ENCODE assay signal across 16 cellular contexts in the genomic region with DNA sequence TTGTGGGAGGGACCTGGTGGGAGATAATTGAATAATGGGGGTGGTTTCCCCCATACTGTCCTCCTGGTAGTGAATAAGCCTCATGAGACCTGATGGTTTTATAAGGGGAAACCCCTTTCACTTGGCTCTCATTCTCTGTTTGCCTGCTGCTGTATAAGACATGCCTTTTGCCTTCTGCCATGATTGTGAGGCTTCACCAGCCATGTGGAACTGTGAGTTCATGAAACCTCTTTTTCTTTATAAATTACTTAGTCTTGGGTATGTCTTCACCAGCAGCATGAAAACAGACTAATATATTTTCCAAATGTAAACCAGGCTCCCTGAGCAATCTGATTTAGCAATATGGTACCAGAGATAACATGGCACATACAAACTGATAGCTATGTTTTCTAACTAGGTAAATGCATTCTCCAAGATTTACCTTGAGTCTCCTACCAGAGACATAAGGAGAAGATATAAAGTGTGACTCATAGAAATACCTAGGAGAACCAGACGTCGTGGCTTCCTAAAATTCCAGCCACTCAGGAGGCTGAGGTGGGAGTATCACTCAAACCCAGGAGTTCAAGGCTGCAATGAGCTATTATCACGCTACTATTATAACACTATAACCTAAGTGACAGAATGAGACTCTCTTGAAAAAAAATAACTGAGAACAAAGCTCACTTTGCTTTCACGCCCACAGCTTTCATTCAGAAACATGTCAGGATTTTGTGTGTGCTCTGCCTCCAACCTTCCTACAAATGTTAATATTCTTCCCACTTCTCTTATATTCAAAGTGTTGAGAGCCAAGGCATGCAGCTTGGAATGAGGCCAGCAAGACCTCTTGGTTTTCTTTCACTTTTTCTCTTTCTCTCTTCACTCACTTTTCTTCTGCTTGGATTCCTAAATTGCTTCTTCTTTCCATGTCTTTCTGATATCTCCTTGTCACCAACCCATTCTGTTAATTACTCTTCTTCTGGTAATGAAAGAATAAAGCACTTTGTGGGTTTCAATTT.
A peak's percentile ranks its signal among the peaks of the same experiment; 100 is the strongest.
DNase-seq lines count a peak whose midpoint lies in the region; ATAC-seq and TF ChIP-seq lines count a peak whose summit lies in the region.
"Had no signal": no experiment of that assay in that cellular context is flagged by ENCODE, and none has a peak within 500 bp of the region (broad histone marks: within the 10 kb centered on the region; RNA-seq: fewer than 3 reads in every experiment).

No MANE protein-coding gene starts in this region.

- H3K27ac ChIP-seq in 22Rv1 (peak overlapping the region; percentile 97), foreskin keratinocyte (no peak overlapping the region)
- H3K27ac ChIP-seq: KMS-11 had no signal

- peaks cover 5% of the 10 kb centered on the region for H3K4me1 ChIP-seq in foreskin keratinocyte

- TF ChIP-seq CTCF in 22Rv1 (IDR thresholded peaks at IDR 0.05), result no peak
- no peak for TF ChIP-seq CTCF in foreskin keratinocyte (conservative IDR thresholded peaks at IDR 0.05)

- ATAC-seq in foreskin keratinocyte, result peak; percentile 21
- no peak for ATAC-seq in GM21526 (IDR thresholded peaks at IDR 0.05; ENCODE audit: low FRiP score, unreplicated experiment)

- H3K27me3 ChIP-seq in foreskin keratinocyte, result no peaks in the 10 kb centered on the region

- DNase-seq in astrocyte of the hippocampus (ENCODE audit: low read depth, low spot score), result peak; percentile 51
- peak in 1 of 2 donors; percentile 18 for DNase-seq in foreskin keratinocyte
- DNase-seq in stimulated activated CD4-positive, alpha-beta T cell treated with anti-CD3 and anti-CD28 coated beads, Interleukin-15, amount 100 ng/mL, for 24 hours, result no peak
- no peak for DNase-seq in anterior cingulate cortex (lab: John Stamatoyannopoulos, UW)
- DNase-seq in NCI-H1048 (lab: John Stamatoyannopoulos, UW), result no peak
- DNase-seq: DMS79, H9, MV-4-11, NCI-H1694, NCI-H2171, NCI-H524 treated with DMSO at 0.1 percent for 48 hours, SHP77 had no signal

- TF ChIP-seq RAD21 in Ishikawa (IDR thresholded peaks at IDR 0.05; ENCODE audit: low read depth), result no peak

- TF ChIP-seq EP300 in Ishikawa (IDR thresholded peaks at IDR 0.05; ENCODE audit: borderline replicate concordance), result no peak

TF ChIP-seq in Ishikawa, 13 proteins besides CTCF, POLR2A, EP300 and RAD21:
- TF ChIP-seq, protein P1, sequence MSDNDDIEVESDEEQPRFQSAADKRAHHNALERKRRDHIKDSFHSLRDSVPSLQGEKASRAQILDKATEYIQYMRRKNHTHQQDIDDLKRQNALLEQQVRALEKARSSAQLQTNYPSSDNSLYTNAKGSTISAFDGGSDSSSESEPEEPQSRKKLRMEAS (IDR thresholded peaks at IDR 0.05), result no peak
- TF ChIP-seq YY1 (IDR thresholded peaks at IDR 0.05; ENCODE audit: low read depth) (no peak), NFIC (IDR thresholded peaks at IDR 0.05) (0 out of 2 replicates have a peak, but pooled peaks have one; percentile 14), CREB1 (IDR thresholded peaks at IDR 0.05; ENCODE audit: low read depth) (no peak)
- TF ChIP-seq, protein P2, sequence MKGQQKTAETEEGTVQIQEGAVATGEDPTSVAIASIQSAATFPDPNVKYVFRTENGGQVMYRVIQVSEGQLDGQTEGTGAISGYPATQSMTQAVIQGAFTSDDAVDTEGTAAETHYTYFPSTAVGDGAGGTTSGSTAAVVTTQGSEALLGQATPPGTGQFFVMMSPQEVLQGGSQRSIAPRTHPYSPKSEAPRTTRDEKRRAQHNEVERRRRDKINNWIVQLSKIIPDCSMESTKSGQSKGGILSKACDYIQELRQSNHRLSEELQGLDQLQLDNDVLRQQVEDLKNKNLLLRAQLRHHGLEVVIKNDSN (IDR thresholded peaks at IDR 0.05), result no peak
